8 cellular contexts compared by ENCODE assay signal in genomic region chr11:45921561-45922424, GRCh38. TPM values are rescaled to one million over a fixed set of nuclear protein-coding genes. Genes with fewer than 3 reads are reported as not detected.
DNase-seq lines count a peak whose midpoint lies in the region; ATAC-seq, FAIRE-seq and TF ChIP-seq lines count a peak whose summit lies in the region.

No MANE protein-coding gene starts in this region.

- no peak for FAIRE-seq in HepG2 (lab: Jason Lieb, UNC)

- TF ChIP-seq EP300 in HepG2 (IDR thresholded peaks at IDR 0.05; ENCODE audit: low read depth in 2 of 2, low read length in 2 of 2) (no peak), HepG2 (CRISPR knock-in tag; IDR thresholded peaks at IDR 0.05; ENCODE audit: borderline replicate concordance) (no peak; the same call in 1 of the 2 replicates)

- no peak; a peak in 1 of 4 replicates for TF ChIP-seq POLR2A in HepG2 (IDR thresholded peaks at IDR 0.05; ENCODE audit: insufficient read depth in 1 of 2, low read depth in 2 of 2, low read length in 2 of 2)

- no peaks in the 10 kb centered on the region for H4K20me1 ChIP-seq in HepG2 (ENCODE audit: insufficient read depth, low read length)

- H3K9me3 ChIP-seq in HepG2 (ENCODE audit: low read length) (no peaks in the 10 kb centered on the region), aorta (ENCODE audit: control insufficient read depth, low read length) (no peaks in the 10 kb centered on the region)

- no peaks in the 10 kb centered on the region for H3K27me3 Mint-ChIP-seq in Calu3 (ENCODE audit: unreplicated experiment)
- peaks cover 13% of the 10 kb centered on the region for H3K27me3 Mint-ChIP-seq in activated naive CD8-positive, alpha-beta T cell treated with anti-CD3 and anti-CD28 coated beads, Interleukin-2, amount 50 U/mL, for 24 hours

- H3K4me3 ChIP-seq in HepG2 (replicated peaks in 1 of 3; ENCODE audit: insufficient read depth in 1 of 3, low read depth in 2 of 3, low read length in 3 of 3) = peak overlapping the region; percentile 61 to 76 (median 62)
- no peak overlapping the region for H3K4me3 ChIP-seq in aorta (ENCODE audit: low read length in 2 of 2)

- no TSS peak for BruUV-seq in Calu3 (replicated peaks; lab: Mats Ljungman, UMichigan)
- TSS peak; percentile 46 for BruUV-seq in HepG2 (replicated peaks; lab: Mats Ljungman, UMichigan)

- in situ Hi-C loops in HepG2 (cut with HindIII; ENCODE audit: extremely low pct_ligation_motif_present, low pct_unique_long_range_greater_than_20kb) = no loop called here

- peaks cover 32% of the 10 kb centered on the region for H3K36me3 Mint-ChIP-seq in Calu3 (ENCODE audit: insufficient read depth, unreplicated experiment)
- H3K36me3 Mint-ChIP-seq in activated naive CD8-positive, alpha-beta T cell treated with anti-CD3 and anti-CD28 coated beads, Interleukin-2, amount 50 U/mL, for 24 hours (ENCODE audit: low read depth) = no peaks in the 10 kb centered on the region

- no peak for TF ChIP-seq RAD21 in HepG2 (CRISPR knock-in tag; IDR thresholded peaks at IDR 0.05)

- TF ChIP-seq CTCF in Calu3 (IDR thresholded peaks at IDR 0.05; ENCODE audit: unreplicated experiment) = no peak
- TF ChIP-seq CTCF in HepG2 (CRISPR knock-in tag; IDR thresholded peaks at IDR 0.05) = no peak

- CTCF ChIA-PET in Calu3 (lab: Charles Lee) = interaction anchor here (0.7 kb wide), 1 partner anchor 260 kb away, joined by 3 read pairs; no protein-coding TSS in a partner anchor
- CTCF ChIA-PET in HepG2 (lab: Yijun Ruan, JAX; ENCODE audit: low intra/inter-chr PET ratio, low total read pairs) = no interaction called here

- no peak overlapping the region for H2AFZ ChIP-seq in HepG2 (ENCODE audit: low read length)

- intact Hi-C loops in Calu3 (cut with micrococcal nuclease; ENCODE audit: unreplicated experiment) = no loop called here
- intact Hi-C loops in HepG2 (cut with micrococcal nuclease; ENCODE audit: unreplicated experiment) = loop anchor here (5.0 kb wide), 1 partner anchor 74 kb away; the partner anchor contains the start of gene CRY2
- intact Hi-C loops in aorta (cut with DNase I) = no loop called here

- ATAC-seq in activated naive CD8-positive, alpha-beta T cell treated with anti-CD3 and anti-CD28 coated beads, Interleukin-2, amount 50 U/mL, for 24 hours = no peak
- peak; percentile 43 for ATAC-seq in HepG2
- no peak for ATAC-seq in aorta (ENCODE audit: low FRiP score)
- ATAC-seq in HG02938 (IDR thresholded peaks at IDR 0.05; ENCODE audit: unreplicated experiment) = no peak

- H3K4me2 ChIP-seq in HepG2 (ENCODE audit: low read depth, low read length) = peak overlapping the region; percentile 91

- H3K4me1 Mint-ChIP-seq in Calu3 (ENCODE audit: low read depth, unreplicated experiment) = peaks cover 8% of the 10 kb centered on the region
- H3K4me1 Mint-ChIP-seq in activated naive CD8-positive, alpha-beta T cell treated with anti-CD3 and anti-CD28 coated beads, Interleukin-2, amount 50 U/mL, for 24 hours = peaks cover 31% of the 10 kb centered on the region

- H3K36me3 ChIP-seq in HepG2 (replicated peaks in 1 of 2; ENCODE audit: control insufficient read depth in 1 of 2, insufficient read depth in 2 of 2, low read length in 2 of 2) = no peaks in the 10 kb centered on the region
- H3K36me3 ChIP-seq in aorta (ENCODE audit: control insufficient read depth in 1 of 2, insufficient read depth in 2 of 2, low read length in 1 of 2) = no peaks in the 10 kb centered on the region

- POLR2A ChIA-PET in HepG2 (lab: Yijun Ruan, JAX) = interaction anchor here (0.7 to 1.2 kb wide), 5 partner anchors 8 to 422 kb away, joined by 3 to 5 read pairs (median 3); no protein-coding TSS in a partner anchor

- WGBS in HepG2 (ENCODE audit: low lambda C conversion rate) = 19% methylated on average over 17 of the region's 54 CpGs
- WGBS in aorta, 2 donors = 37 to 38% methylated on average over 51 to 54 of the region's 54 CpGs

- peaks cover 7% of the 10 kb centered on the region for H3K79me2 ChIP-seq in HepG2 (ENCODE audit: insufficient read depth, low read length)

- H3K27ac Mint-ChIP-seq in Calu3 (ENCODE audit: unreplicated experiment) = no peak overlapping the region
- peak overlapping the region; percentile 18 for H3K27ac Mint-ChIP-seq in activated naive CD8-positive, alpha-beta T cell treated with anti-CD3 and anti-CD28 coated beads, Interleukin-2, amount 50 U/mL, for 24 hours

- H3K4me3 Mint-ChIP-seq in Calu3 (ENCODE audit: low read depth, unreplicated experiment) = peak overlapping the region; percentile 58
- peak overlapping the region; percentile 27 for H3K4me3 Mint-ChIP-seq in activated naive CD8-positive, alpha-beta T cell treated with anti-CD3 and anti-CD28 coated beads, Interleukin-2, amount 50 U/mL, for 24 hours

- H3K9ac ChIP-seq in HepG2 (ENCODE audit: insufficient read depth, low read depth, low read length) = peak overlapping the region; percentile 56

- H3K27ac ChIP-seq in HepG2 (ENCODE audit: extremely low read length, insufficient read depth, low read length) = peak overlapping the region; percentile 8
- no peak overlapping the region for H3K27ac ChIP-seq in aorta (ENCODE audit: low read depth in 1 of 2, low read length in 2 of 2)

- no peaks in the 10 kb centered on the region for H3K9me3 Mint-ChIP-seq in Calu3 (ENCODE audit: low read depth, unreplicated experiment)
- no peaks in the 10 kb centered on the region for H3K9me3 Mint-ChIP-seq in activated naive CD8-positive, alpha-beta T cell treated with anti-CD3 and anti-CD28 coated beads, Interleukin-2, amount 50 U/mL, for 24 hours

- H3K4me1 ChIP-seq in HepG2 (ENCODE audit: insufficient read depth, low read length) (peaks cover 33% of the 10 kb centered on the region), aorta (ENCODE audit: control insufficient read depth in 1 of 2, insufficient read depth in 2 of 2, low read length in 2 of 2) (no peaks in the 10 kb centered on the region)

- H3K27me3 ChIP-seq in HepG2 (ENCODE audit: control insufficient read depth in 1 of 2, insufficient read depth in 2 of 2, low read length in 2 of 2) (peaks cover 0 to 1% of the 10 kb centered on the region in 2 experiments; a peak in 1 of 5 replicates), aorta (ENCODE audit: control insufficient read depth in 1 of 2, insufficient read depth in 2 of 2, low read length in 1 of 2) (no peaks in the 10 kb centered on the region)

- DNase-seq in Calu3 = peak; percentile 84
- DNase-seq in NCI-H2029 (lab: John Stamatoyannopoulos, UW) = peak; percentile 91
- DNase-seq in activated naive CD8-positive, alpha-beta T cell treated with anti-CD3 and anti-CD28 coated beads, Interleukin-2, amount 50 U/mL, for 24 hours = no peak
- peak; percentile 61 for DNase-seq in HepG2 (ENCODE audit: low spot score)
- DNase-seq in aorta = peak; percentile 42 to 73
- no peak for DNase-seq in Kasumi-1 (lab: John Stamatoyannopoulos, UW)
- no peak for DNase-seq in activated CD8-positive, alpha-beta memory T cell treated with anti-CD3 and anti-CD28 coated beads for 24 hours

RNA-seq across cellular contexts. Expression of gene LARGE2, which starts 0.7 kb away (rescaled TPM):
- total RNA-seq in Calu3 (2022) = 30.1 and 33.9 TPM in 2 replicates
- total RNA-seq in HepG2 (2016; rRNA removed; fragmentation: Illumina TruSeq; extraction: Trizol) = 10.0 and 21.6 TPM in 2 replicates
- 14.2 and 19.1 TPM in 2 replicates for total RNA-seq in HepG2 (2016; cell fraction: cytosol; rRNA removed; fragmentation: Illumina TruSeq; extraction: Trizol; ENCODE audit: low read depth)
- total RNA-seq in HepG2 (2016; cell fraction: insoluble cytoplasmic fraction; rRNA removed; fragmentation: Illumina TruSeq; extraction: Trizol) = 7.5 and 20.4 TPM in 2 replicates
- 31.5 and 38.0 TPM in 2 replicates for total RNA-seq in HepG2 (2016; cell fraction: membrane; rRNA removed; fragmentation: Illumina TruSeq; extraction: Trizol)
- 12.2 and 18.7 TPM in 2 replicates for total RNA-seq in HepG2 (2016; cell fraction: nucleus; rRNA removed; fragmentation: Illumina TruSeq; extraction: Trizol)
- 8.5 and 12.5 TPM in 2 replicates for polyA plus RNA-seq in HepG2 (2011; rRNA removed)
- 6.6 and 10.9 TPM in 2 replicates for polyA plus RNA-seq in HepG2 (2011; cell fraction: cytosol; rRNA removed)
- 32.4 and 37.4 TPM in 2 replicates for polyA plus RNA-seq in HepG2 (2011; cell fraction: nucleus; rRNA removed)
- polyA plus RNA-seq in HepG2 (2012) = 9.6 and 9.7 TPM in 2 replicates
- 20.1 and 23.9 TPM in 2 replicates for polyA plus RNA-seq in HepG2 (2016; cell fraction: cytosol; fragmentation: Illumina TruSeq; extraction: Trizol; ENCODE audit: low read depth)
- 13.5 and 14.3 TPM in 2 replicates for polyA plus RNA-seq in HepG2 (2016; cell fraction: insoluble cytoplasmic fraction; fragmentation: Illumina TruSeq; extraction: Trizol; ENCODE audit: low read depth)
- 33.6 and 37.3 TPM in 2 replicates for polyA plus RNA-seq in HepG2 (2016; cell fraction: membrane; fragmentation: Illumina TruSeq; extraction: Trizol; ENCODE audit: low read depth)
- polyA plus RNA-seq in HepG2 (2016; cell fraction: nucleus; fragmentation: Illumina TruSeq; extraction: Trizol; ENCODE audit: insufficient read depth, low read depth) = 50.8 and 52.9 TPM in 2 replicates
- 15.3 TPM in 1 of 2 replicates, not detected in the other for polyA minus RNA-seq in HepG2 (2011; rRNA and poly(A)+ RNA removed; ENCODE audit: low replicate concordance)
- 2.2 and 5.0 TPM in 2 replicates for polyA minus RNA-seq in HepG2 (2011; cell fraction: cytosol; rRNA and poly(A)+ RNA removed)
- 3.2 and 3.5 TPM in 2 replicates for polyA minus RNA-seq in HepG2 (2011; cell fraction: nucleus; rRNA and poly(A)+ RNA removed)
- under 1 TPM in 1 of 2 donors, not detected in 1; 0.45 TPM for total RNA-seq in aorta
- not detected for polyA plus RNA-seq in aorta

RNA-seq across cellular contexts. Expression of gene PEX16, which starts 4.1 kb away (rescaled TPM):
- total RNA-seq in Calu3 (2022) (32.9 and 34.5 TPM in 2 replicates), HepG2 (2016; rRNA removed; fragmentation: Illumina TruSeq; extraction: Trizol) (18.6 and 21.8 TPM in 2 replicates), aorta (10 to 100 TPM; 21.4 to 26.9 TPM)
- total RNA-seq in HepG2 (2016; cell fraction: cytosol; rRNA removed; fragmentation: Illumina TruSeq; extraction: Trizol; ENCODE audit: low read depth) = 11.4 and 13.9 TPM in 2 replicates
- total RNA-seq in HepG2 (2016; cell fraction: insoluble cytoplasmic fraction; rRNA removed; fragmentation: Illumina TruSeq; extraction: Trizol) = 14.6 and 24.3 TPM in 2 replicates
- total RNA-seq in HepG2 (2016; cell fraction: membrane; rRNA removed; fragmentation: Illumina TruSeq; extraction: Trizol) = 18.4 and 20.4 TPM in 2 replicates
- 20.1 and 24.1 TPM in 2 replicates for total RNA-seq in HepG2 (2016; cell fraction: nucleus; rRNA removed; fragmentation: Illumina TruSeq; extraction: Trizol)
- polyA plus RNA-seq in HepG2 (2011; rRNA removed) (12.5 and 16.8 TPM in 2 replicates), aorta (10 to 100 TPM; 17.3 to 49.7 TPM)
- 13.7 and 17.1 TPM in 2 replicates for polyA plus RNA-seq in HepG2 (2011; cell fraction: cytosol; rRNA removed)
- 47.3 and 52.6 TPM in 2 replicates for polyA plus RNA-seq in HepG2 (2011; cell fraction: nucleus; rRNA removed)
- 10.4 and 13.1 TPM in 2 replicates for polyA plus RNA-seq in HepG2 (2012)
- polyA plus RNA-seq in HepG2 (2016; cell fraction: cytosol; fragmentation: Illumina TruSeq; extraction: Trizol; ENCODE audit: low read depth) = 9.0 and 11.2 TPM in 2 replicates
- polyA plus RNA-seq in HepG2 (2016; cell fraction: insoluble cytoplasmic fraction; fragmentation: Illumina TruSeq; extraction: Trizol; ENCODE audit: low read depth) = 13.3 and 13.5 TPM in 2 replicates
- polyA plus RNA-seq in HepG2 (2016; cell fraction: membrane; fragmentation: Illumina TruSeq; extraction: Trizol; ENCODE audit: low read depth) = 10.8 and 13.0 TPM in 2 replicates
- 34.9 and 44.4 TPM in 2 replicates for polyA plus RNA-seq in HepG2 (2016; cell fraction: nucleus; fragmentation: Illumina TruSeq; extraction: Trizol; ENCODE audit: insufficient read depth, low read depth)
- polyA minus RNA-seq in HepG2 (2011; rRNA and poly(A)+ RNA removed; ENCODE audit: low replicate concordance) = 19.0 and 26.5 TPM in 2 replicates
- polyA minus RNA-seq in HepG2 (2011; cell fraction: cytosol; rRNA and poly(A)+ RNA removed) = 7.1 and 8.4 TPM in 2 replicates
- polyA minus RNA-seq in HepG2 (2011; cell fraction: nucleus; rRNA and poly(A)+ RNA removed) = 19.3 and 22.0 TPM in 2 replicates

RNA-seq across cellular contexts. Expression of gene FREY1, which starts 14.7 kb away (rescaled TPM):
- total RNA-seq in Calu3 (2022) (0.99 and 2.1 TPM in 2 replicates), HepG2 (2016; rRNA removed; fragmentation: Illumina TruSeq; extraction: Trizol) (0.73 TPM in 1 of 2 replicates, not detected in the other), aorta (under 1 TPM; 0.65 to 0.87 TPM)
- total RNA-seq in HepG2 (2016; cell fraction: cytosol; rRNA removed; fragmentation: Illumina TruSeq; extraction: Trizol; ENCODE audit: low read depth) = not detected in 2 replicates
- 0.27 and 0.52 TPM in 2 replicates for total RNA-seq in HepG2 (2016; cell fraction: insoluble cytoplasmic fraction; rRNA removed; fragmentation: Illumina TruSeq; extraction: Trizol)
- total RNA-seq in HepG2 (2016; cell fraction: membrane; rRNA removed; fragmentation: Illumina TruSeq; extraction: Trizol) = not detected in 2 replicates
- 1.3 TPM in 1 of 2 replicates, not detected in the other for total RNA-seq in HepG2 (2016; cell fraction: nucleus; rRNA removed; fragmentation: Illumina TruSeq; extraction: Trizol)
- polyA plus RNA-seq in HepG2 (2011; rRNA removed) (0.22 and 0.44 TPM in 2 replicates), aorta (not detected)
- not detected in 2 replicates for polyA plus RNA-seq in HepG2 (2011; cell fraction: cytosol; rRNA removed)
- polyA plus RNA-seq in HepG2 (2011; cell fraction: nucleus; rRNA removed) = 2.4 and 5.3 TPM in 2 replicates
- polyA plus RNA-seq in HepG2 (2012) = 0.27 TPM in 1 of 2 replicates, not detected in the other
- polyA plus RNA-seq in HepG2 (2016; cell fraction: cytosol; fragmentation: Illumina TruSeq; extraction: Trizol; ENCODE audit: low read depth) = not detected in 2 replicates
- not detected in 2 replicates for polyA plus RNA-seq in HepG2 (2016; cell fraction: insoluble cytoplasmic fraction; fragmentation: Illumina TruSeq; extraction: Trizol; ENCODE audit: low read depth)
- polyA plus RNA-seq in HepG2 (2016; cell fraction: membrane; fragmentation: Illumina TruSeq; extraction: Trizol; ENCODE audit: low read depth) = not detected in 2 replicates
- polyA plus RNA-seq in HepG2 (2016; cell fraction: nucleus; fragmentation: Illumina TruSeq; extraction: Trizol; ENCODE audit: insufficient read depth, low read depth) = not detected in 2 replicates
- polyA minus RNA-seq in HepG2 (2011; rRNA and poly(A)+ RNA removed; ENCODE audit: low replicate concordance) = 4.0 and 13.4 TPM in 2 replicates
- polyA minus RNA-seq in HepG2 (2011; cell fraction: cytosol; rRNA and poly(A)+ RNA removed) = not detected in 2 replicates
- polyA minus RNA-seq in HepG2 (2011; cell fraction: nucleus; rRNA and poly(A)+ RNA removed) = 7.2 and 7.8 TPM in 2 replicates

RNA-seq across cellular contexts. Expression of gene MAPK8IP1, which starts 36.3 kb away (rescaled TPM):
- total RNA-seq in Calu3 (2022) (4.1 and 4.9 TPM in 2 replicates), HepG2 (2016; rRNA removed; fragmentation: Illumina TruSeq; extraction: Trizol) (3.0 and 4.2 TPM in 2 replicates), aorta (1 to 10 TPM; 6.5 to 7.8 TPM)
- total RNA-seq in HepG2 (2016; cell fraction: cytosol; rRNA removed; fragmentation: Illumina TruSeq; extraction: Trizol; ENCODE audit: low read depth) = 1.8 and 1.9 TPM in 2 replicates
- 4.1 and 4.2 TPM in 2 replicates for total RNA-seq in HepG2 (2016; cell fraction: insoluble cytoplasmic fraction; rRNA removed; fragmentation: Illumina TruSeq; extraction: Trizol)
- total RNA-seq in HepG2 (2016; cell fraction: membrane; rRNA removed; fragmentation: Illumina TruSeq; extraction: Trizol) = 4.9 and 5.4 TPM in 2 replicates
- total RNA-seq in HepG2 (2016; cell fraction: nucleus; rRNA removed; fragmentation: Illumina TruSeq; extraction: Trizol) = 2.2 and 2.8 TPM in 2 replicates
- polyA plus RNA-seq in HepG2 (2011; rRNA removed) (2.2 and 3.1 TPM in 2 replicates), aorta (1 to 10 TPM; 1.6 to 5.5 TPM)
- polyA plus RNA-seq in HepG2 (2011; cell fraction: cytosol; rRNA removed) = 2.2 and 3.1 TPM in 2 replicates
- 5.3 and 6.8 TPM in 2 replicates for polyA plus RNA-seq in HepG2 (2011; cell fraction: nucleus; rRNA removed)
- 1.2 and 1.9 TPM in 2 replicates for polyA plus RNA-seq in HepG2 (2012)
- polyA plus RNA-seq in HepG2 (2016; cell fraction: cytosol; fragmentation: Illumina TruSeq; extraction: Trizol; ENCODE audit: low read depth) = 2.5 and 2.9 TPM in 2 replicates
- polyA plus RNA-seq in HepG2 (2016; cell fraction: insoluble cytoplasmic fraction; fragmentation: Illumina TruSeq; extraction: Trizol; ENCODE audit: low read depth) = 4.7 and 5.0 TPM in 2 replicates
- 5.4 and 6.2 TPM in 2 replicates for polyA plus RNA-seq in HepG2 (2016; cell fraction: membrane; fragmentation: Illumina TruSeq; extraction: Trizol; ENCODE audit: low read depth)
- 5.6 and 7.4 TPM in 2 replicates for polyA plus RNA-seq in HepG2 (2016; cell fraction: nucleus; fragmentation: Illumina TruSeq; extraction: Trizol; ENCODE audit: insufficient read depth, low read depth)
- polyA minus RNA-seq in HepG2 (2011; rRNA and poly(A)+ RNA removed; ENCODE audit: low replicate concordance) = 1.2 and 6.3 TPM in 2 replicates
- 2.4 TPM in 2 replicates for polyA minus RNA-seq in HepG2 (2011; cell fraction: cytosol; rRNA and poly(A)+ RNA removed)
- 1.2 TPM in 2 replicates for polyA minus RNA-seq in HepG2 (2011; cell fraction: nucleus; rRNA and poly(A)+ RNA removed)

Comparison
In these comparisons a context has a peak if more than half of its experiments do, and no peak if none do; other contexts are left out.
1. DNase-seq: peak in Calu3 (single experiment), NCI-H2029 (single experiment), HepG2 (single experiment) and aorta (2 of 2); none in activated naive CD8-positive, alpha-beta T cell treated with anti-CD3 and anti-CD28 coated beads, Interleukin-2, amount 50 U/mL, for 24 hours (single experiment), Kasumi-1 (0 of 2) and activated CD8-positive, alpha-beta memory T cell treated with anti-CD3 and anti-CD28 coated beads for 24 hours (single experiment).
2. H3K4me3 ChIP-seq: peak in HepG2 (3 of 3); none in aorta (0 of 2).
3. RNA of gene LARGE2, which starts 0.7 kb away (total RNA-seq): 30.1 to 33.9 TPM in Calu3 and 7.5 to 38.0 TPM in HepG2; 0.45 TPM in aorta; every median in the first group is over 4 times any median in the second.